Comparison of ENCODE assay signal across 13 cellular contexts in genomic region chr17:3986939-3987335, GRCh38.
"Had no signal": no experiment of that assay in that cellular context is flagged by ENCODE, and none has a peak within 500 bp of the region (broad histone marks: within the 10 kb centered on the region; RNA-seq: fewer than 3 reads in every experiment).

No MANE protein-coding gene starts in this region.

- H3K36me3 ChIP-seq: adrenal gland, breast epithelium, thyroid gland had no signal

- H3K27me3 ChIP-seq: adrenal gland, breast epithelium, thyroid gland had no signal

- H3K4me1 ChIP-seq: adrenal gland had no signal

- H3K27ac ChIP-seq: adrenal gland, breast epithelium had no signal

- DNase-seq: activated CD4-positive, alpha-beta memory T cell treated with anti-CD3 and anti-CD28 coated beads, Interleukin-2, amount 10 ng/mL, durations not matched to agents 7 days and 5 days; activated CD4-positive, alpha-beta T cell treated with anti-CD3 and anti-CD28 coated beads for 48 hours; activated CD4-positive, CD25-positive, alpha-beta regulatory T cell; activated CD8-positive, alpha-beta memory T cell treated with anti-CD3 and anti-CD28 coated beads, Interleukin-2, amount 10 ng/mL, durations not matched to agents 7 days and 5 days; activated naive CD4-positive, alpha-beta T cell treated with anti-CD3 and anti-CD28 coated beads, Interleukin-2, amount 50 U/mL, for 16 hours; adrenal gland; effector CD4-positive, alpha-beta T cell; retina; stimulated activated CD4-positive, alpha-beta T cell treated with anti-CD3 and anti-CD28 coated beads, Interleukin-2, amount 100 ng/mL, for 24 hours; stimulated activated naive CD4-positive, alpha-beta T cell treated with Interleukin-2 at 50 U/mL for 16 hours; T1000 had no signal

- H3K9me3 ChIP-seq: adrenal gland, breast epithelium, thyroid gland had no signal

- H3K4me3 ChIP-seq: adrenal gland, breast epithelium, thyroid gland had no signal
